In the genomic region with DNA sequence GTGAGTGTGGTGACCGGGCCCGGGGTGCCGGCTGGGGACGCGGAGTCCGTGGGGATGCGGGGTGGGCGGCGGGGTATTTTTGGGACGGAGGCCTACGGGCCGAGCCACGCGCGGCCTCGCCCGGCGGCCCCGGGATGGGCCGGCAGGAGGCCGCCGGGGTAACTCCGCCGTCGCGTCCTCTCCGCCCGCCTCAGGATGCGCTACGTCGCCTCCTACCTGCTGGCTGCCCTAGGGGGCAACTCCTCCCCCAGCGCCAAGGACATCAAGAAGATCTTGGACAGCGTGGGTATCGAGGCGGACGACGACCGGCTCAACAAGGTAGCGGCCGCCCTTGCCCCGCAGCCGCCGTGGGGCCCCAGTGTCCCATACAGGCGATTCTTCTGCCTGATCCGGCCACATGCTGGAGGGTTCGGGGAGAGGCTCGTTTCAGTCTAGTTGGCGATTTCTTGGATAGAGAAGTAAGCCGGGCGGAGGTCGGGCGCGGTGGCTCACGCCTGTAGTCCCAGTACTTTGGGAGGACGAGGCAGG, we compare ENCODE assay signal across 1 cellular context.
TF ChIP-seq lines count a peak whose summit lies in the region.

No MANE protein-coding gene starts in this region.

TF ChIP-seq in WTC11, 78 proteins besides CTCF, POLR2A, EP300 and RAD21 (continued from another document):
- TF ChIP-seq, protein P1, sequence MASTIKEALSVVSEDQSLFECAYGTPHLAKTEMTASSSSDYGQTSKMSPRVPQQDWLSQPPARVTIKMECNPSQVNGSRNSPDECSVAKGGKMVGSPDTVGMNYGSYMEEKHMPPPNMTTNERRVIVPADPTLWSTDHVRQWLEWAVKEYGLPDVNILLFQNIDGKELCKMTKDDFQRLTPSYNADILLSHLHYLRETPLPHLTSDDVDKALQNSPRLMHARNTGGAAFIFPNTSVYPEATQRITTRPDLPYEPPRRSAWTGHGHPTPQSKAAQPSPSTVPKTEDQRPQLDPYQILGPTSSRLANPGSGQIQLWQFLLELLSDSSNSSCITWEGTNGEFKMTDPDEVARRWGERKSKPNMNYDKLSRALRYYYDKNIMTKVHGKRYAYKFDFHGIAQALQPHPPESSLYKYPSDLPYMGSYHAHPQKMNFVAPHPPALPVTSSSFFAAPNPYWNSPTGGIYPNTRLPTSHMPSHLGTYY (CRISPR knock-in tag; IDR thresholded peaks at IDR 0.05) = 0 out of 2 replicates have a peak, but pooled peaks have one; percentile 17
- no peak for TF ChIP-seq SMAD4 (CRISPR knock-in tag; IDR thresholded peaks at IDR 0.05)
- TF ChIP-seq, protein P2, sequence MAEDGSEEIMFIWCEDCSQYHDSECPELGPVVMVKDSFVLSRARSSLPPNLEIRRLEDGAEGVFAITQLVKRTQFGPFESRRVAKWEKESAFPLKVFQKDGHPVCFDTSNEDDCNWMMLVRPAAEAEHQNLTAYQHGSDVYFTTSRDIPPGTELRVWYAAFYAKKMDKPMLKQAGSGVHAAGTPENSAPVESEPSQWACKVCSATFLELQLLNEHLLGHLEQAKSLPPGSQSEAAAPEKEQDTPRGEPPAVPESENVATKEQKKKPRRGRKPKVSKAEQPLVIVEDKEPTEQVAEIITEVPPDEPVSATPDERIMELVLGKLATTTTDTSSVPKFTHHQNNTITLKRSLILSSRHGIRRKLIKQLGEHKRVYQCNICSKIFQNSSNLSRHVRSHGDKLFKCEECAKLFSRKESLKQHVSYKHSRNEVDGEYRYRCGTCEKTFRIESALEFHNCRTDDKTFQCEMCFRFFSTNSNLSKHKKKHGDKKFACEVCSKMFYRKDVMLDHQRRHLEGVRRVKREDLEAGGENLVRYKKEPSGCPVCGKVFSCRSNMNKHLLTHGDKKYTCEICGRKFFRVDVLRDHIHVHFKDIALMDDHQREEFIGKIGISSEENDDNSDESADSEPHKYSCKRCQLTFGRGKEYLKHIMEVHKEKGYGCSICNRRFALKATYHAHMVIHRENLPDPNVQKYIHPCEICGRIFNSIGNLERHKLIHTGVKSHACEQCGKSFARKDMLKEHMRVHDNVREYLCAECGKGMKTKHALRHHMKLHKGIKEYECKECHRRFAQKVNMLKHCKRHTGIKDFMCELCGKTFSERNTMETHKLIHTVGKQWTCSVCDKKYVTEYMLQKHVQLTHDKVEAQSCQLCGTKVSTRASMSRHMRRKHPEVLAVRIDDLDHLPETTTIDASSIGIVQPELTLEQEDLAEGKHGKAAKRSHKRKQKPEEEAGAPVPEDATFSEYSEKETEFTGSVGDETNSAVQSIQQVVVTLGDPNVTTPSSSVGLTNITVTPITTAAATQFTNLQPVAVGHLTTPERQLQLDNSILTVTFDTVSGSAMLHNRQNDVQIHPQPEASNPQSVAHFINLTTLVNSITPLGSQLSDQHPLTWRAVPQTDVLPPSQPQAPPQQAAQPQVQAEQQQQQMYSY (CRISPR knock-in tag; IDR thresholded peaks at IDR 0.05) = no peak
- no peak for TF ChIP-seq JAZF1 (CRISPR knock-in tag; IDR thresholded peaks at IDR 0.05)
- TF ChIP-seq GTF2I (CRISPR knock-in tag; conservative IDR thresholded peaks at IDR 0.05) = no peak
- TF ChIP-seq ETV6 (CRISPR knock-in tag; IDR thresholded peaks at IDR 0.05) = peak; percentile 87; the same call in 1 of the 2 replicates
- peak; percentile 71; the same call in 1 of the 2 replicates for TF ChIP-seq IRF1 (CRISPR knock-in tag; IDR thresholded peaks at IDR 0.05)
- no peak for TF ChIP-seq ZNF263 (CRISPR knock-in tag; IDR thresholded peaks at IDR 0.05; ENCODE audit: low read depth)
- no peak for TF ChIP-seq PRRX2 (CRISPR knock-in tag; IDR thresholded peaks at IDR 0.05)
- no peak for TF ChIP-seq ZNF396 (CRISPR knock-in tag; IDR thresholded peaks at IDR 0.05; ENCODE audit: borderline replicate concordance)
- 0 out of 2 replicates have a peak, but pooled peaks have one; percentile 16 for TF ChIP-seq ZNF219 (CRISPR knock-in tag; IDR thresholded peaks at IDR 0.05; ENCODE audit: borderline replicate concordance)
- TF ChIP-seq TEAD4 (CRISPR knock-in tag; IDR thresholded peaks at IDR 0.05) = peak; percentile 52
- 0 out of 2 replicates have a peak, but pooled peaks have one; percentile 20 for TF ChIP-seq TCF7 (CRISPR knock-in tag; IDR thresholded peaks at IDR 0.05; ENCODE audit: low read depth)
- TF ChIP-seq, protein P3, sequence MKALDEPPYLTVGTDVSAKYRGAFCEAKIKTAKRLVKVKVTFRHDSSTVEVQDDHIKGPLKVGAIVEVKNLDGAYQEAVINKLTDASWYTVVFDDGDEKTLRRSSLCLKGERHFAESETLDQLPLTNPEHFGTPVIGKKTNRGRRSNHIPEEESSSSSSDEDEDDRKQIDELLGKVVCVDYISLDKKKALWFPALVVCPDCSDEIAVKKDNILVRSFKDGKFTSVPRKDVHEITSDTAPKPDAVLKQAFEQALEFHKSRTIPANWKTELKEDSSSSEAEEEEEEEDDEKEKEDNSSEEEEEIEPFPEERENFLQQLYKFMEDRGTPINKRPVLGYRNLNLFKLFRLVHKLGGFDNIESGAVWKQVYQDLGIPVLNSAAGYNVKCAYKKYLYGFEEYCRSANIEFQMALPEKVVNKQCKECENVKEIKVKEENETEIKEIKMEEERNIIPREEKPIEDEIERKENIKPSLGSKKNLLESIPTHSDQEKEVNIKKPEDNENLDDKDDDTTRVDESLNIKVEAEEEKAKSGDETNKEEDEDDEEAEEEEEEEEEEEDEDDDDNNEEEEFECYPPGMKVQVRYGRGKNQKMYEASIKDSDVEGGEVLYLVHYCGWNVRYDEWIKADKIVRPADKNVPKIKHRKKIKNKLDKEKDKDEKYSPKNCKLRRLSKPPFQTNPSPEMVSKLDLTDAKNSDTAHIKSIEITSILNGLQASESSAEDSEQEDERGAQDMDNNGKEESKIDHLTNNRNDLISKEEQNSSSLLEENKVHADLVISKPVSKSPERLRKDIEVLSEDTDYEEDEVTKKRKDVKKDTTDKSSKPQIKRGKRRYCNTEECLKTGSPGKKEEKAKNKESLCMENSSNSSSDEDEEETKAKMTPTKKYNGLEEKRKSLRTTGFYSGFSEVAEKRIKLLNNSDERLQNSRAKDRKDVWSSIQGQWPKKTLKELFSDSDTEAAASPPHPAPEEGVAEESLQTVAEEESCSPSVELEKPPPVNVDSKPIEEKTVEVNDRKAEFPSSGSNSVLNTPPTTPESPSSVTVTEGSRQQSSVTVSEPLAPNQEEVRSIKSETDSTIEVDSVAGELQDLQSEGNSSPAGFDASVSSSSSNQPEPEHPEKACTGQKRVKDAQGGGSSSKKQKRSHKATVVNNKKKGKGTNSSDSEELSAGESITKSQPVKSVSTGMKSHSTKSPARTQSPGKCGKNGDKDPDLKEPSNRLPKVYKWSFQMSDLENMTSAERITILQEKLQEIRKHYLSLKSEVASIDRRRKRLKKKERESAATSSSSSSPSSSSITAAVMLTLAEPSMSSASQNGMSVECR (CRISPR knock-in tag; IDR thresholded peaks at IDR 0.05; ENCODE audit: borderline replicate concordance) = peak; percentile 23; the same call in 1 of the 2 replicates
- no peak for TF ChIP-seq MYBL2 (CRISPR knock-in tag; IDR thresholded peaks at IDR 0.05)
